In the genomic region with DNA sequence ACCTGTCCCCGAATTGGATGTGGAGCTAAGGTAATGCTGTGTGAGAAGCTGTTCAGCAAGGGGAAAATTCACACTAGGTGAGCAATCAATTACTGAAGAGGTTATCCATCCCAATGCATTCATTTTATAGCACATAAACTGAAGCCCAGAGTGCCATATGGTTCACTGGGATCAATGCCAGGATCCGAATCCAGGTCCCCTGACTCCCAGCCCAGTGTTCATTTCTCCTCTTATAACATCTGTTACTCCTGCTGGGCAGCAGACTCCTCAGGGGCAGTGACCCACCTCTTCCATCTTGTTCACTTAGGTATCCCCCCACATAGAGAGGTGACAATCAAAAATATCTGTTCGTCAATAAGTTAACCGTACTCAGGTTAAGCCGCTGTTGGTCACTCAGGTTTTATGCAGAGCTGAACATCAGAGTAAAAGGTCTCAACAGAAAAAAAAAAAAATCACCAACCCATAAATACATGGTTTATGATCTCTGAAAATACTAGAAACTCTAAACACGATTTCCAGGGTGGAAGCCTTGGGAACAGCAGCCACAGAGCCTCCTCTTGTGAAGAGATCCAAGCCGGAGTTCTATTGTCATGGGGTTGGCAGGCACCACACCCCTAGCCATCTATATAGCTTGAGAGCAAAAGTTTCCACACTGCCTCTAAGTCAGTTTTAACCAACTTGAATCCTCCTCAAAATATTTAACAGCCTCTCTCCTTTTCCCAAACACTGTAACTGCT, we compare ENCODE assay signal across 14 cellular contexts. TPM values are rescaled to one million over a fixed set of nuclear protein-coding genes. Genes with fewer than 3 reads are reported as not detected.
DNase-seq lines count a peak whose midpoint lies in the region; ATAC-seq and TF ChIP-seq lines count a peak whose summit lies in the region.
"Had no signal": no experiment of that assay in that cellular context is flagged by ENCODE, and none has a peak within 500 bp of the region (broad histone marks: within the 10 kb centered on the region; RNA-seq: fewer than 3 reads in every experiment).

No MANE protein-coding gene starts in this region.

- POLR2A ChIA-PET in WTC11 (lab: Charles Lee), result no interaction called here

- peak overlapping the region in 3 of 7 experiments; percentile 5 to 18 (median 5) for H3K4me3 ChIP-seq in skin epidermis
- H3K4me3 ChIP-seq: right lobe of liver had no signal

- no peaks in the 10 kb centered on the region for H3K36me3 Mint-ChIP-seq in HFFc6 (ENCODE audit: low read depth)
- H3K36me3 Mint-ChIP-seq in WTC11, result no peaks in the 10 kb centered on the region
- H3K36me3 Mint-ChIP-seq in progenitor cell of endocrine pancreas (ENCODE audit: insufficient read depth), result no peaks in the 10 kb centered on the region
- H3K36me3 Mint-ChIP-seq: activated naive CD4-positive, alpha-beta T cell treated with anti-CD3 and anti-CD28 coated beads, Interleukin-2, amount 50 U/mL, for 24 hours; CD4-positive, alpha-beta memory T cell had no signal

- H3K27me3 Mint-ChIP-seq in HFFc6 (ENCODE audit: insufficient read depth) (peaks cover 4% of the 10 kb centered on the region), WTC11 (ENCODE audit: low read depth) (no peaks in the 10 kb centered on the region), progenitor cell of endocrine pancreas (peaks cover 3% of the 10 kb centered on the region)
- H3K27me3 Mint-ChIP-seq: CD4-positive, alpha-beta memory T cell; dendritic cell treated with granulocyte-macrophage colony-stimulating factor and Interleukin-4, amounts not matched to agents 40 ng/mL and 50 ng/mL, for 4 days had no signal

- TF ChIP-seq CTCF in HFFc6 (IDR thresholded peaks at IDR 0.05) (no peak), WTC11 (IDR thresholded peaks at IDR 0.05) (no peak), progenitor cell of endocrine pancreas (IDR thresholded peaks at IDR 0.05; ENCODE audit: unreplicated experiment) (no peak)

- intact Hi-C loops in left cardiac atrium (cut with DNase I), result no loop called here

- CTCF ChIA-PET in WTC11 (lab: Charles Lee), result interaction anchor here (1.8 kb wide), 1 partner anchor 49 kb away, joined by 4 read pairs; no protein-coding TSS in a partner anchor

- H3K9me3 Mint-ChIP-seq in HFFc6, result no peaks in the 10 kb centered on the region; the same call in 1 of the 2 replicates
- peaks cover 16% of the 10 kb centered on the region for H3K9me3 Mint-ChIP-seq in WTC11
- no peaks in the 10 kb centered on the region for H3K9me3 Mint-ChIP-seq in progenitor cell of endocrine pancreas (ENCODE audit: low read depth)
- H3K9me3 Mint-ChIP-seq: activated naive CD4-positive, alpha-beta T cell treated with anti-CD3 and anti-CD28 coated beads, Interleukin-2, amount 50 U/mL, for 24 hours had no signal

- H3K27ac ChIP-seq in skin epidermis, result peak overlapping the region in 14 of 21 experiments; percentile 2 to 73 (median 44)
- H3K27ac ChIP-seq: right lobe of liver had no signal

- peak overlapping the region; percentile 82 for H3K27ac Mint-ChIP-seq in HFFc6
- H3K27ac Mint-ChIP-seq in WTC11, result peak overlapping the region; percentile 42; the same call in 1 of the 2 replicates
- no peak overlapping the region for H3K27ac Mint-ChIP-seq in progenitor cell of endocrine pancreas
- H3K27ac Mint-ChIP-seq: activated naive CD4-positive, alpha-beta T cell treated with anti-CD3 and anti-CD28 coated beads, Interleukin-2, amount 50 U/mL, for 24 hours; CD4-positive, alpha-beta memory T cell; dendritic cell treated with granulocyte-macrophage colony-stimulating factor and Interleukin-4, amounts not matched to agents 40 ng/mL and 50 ng/mL, for 4 days had no signal

- no peak for DNase-seq in HFFc6
- no peak for DNase-seq in WTC11 (ENCODE audit: low spot score)
- no peak for DNase-seq in left cardiac atrium
- DNase-seq in stimulated activated CD4-positive, alpha-beta T cell treated with anti-CD3 and anti-CD28 coated beads, Interleukin-4, amount 100 ng/mL, for 4 hours, result no peak
- DNase-seq in activated CD4-positive, CD25-positive, alpha-beta regulatory T cell (lab: John Stamatoyannopoulos, UW), result no peak
- no peak for DNase-seq in progenitor cell of endocrine pancreas (ENCODE audit: low spot score, unreplicated experiment)
- DNase-seq: CD4-positive, alpha-beta memory T cell; GF-D8; kidney; right lobe of liver had no signal

- H3K4me1 Mint-ChIP-seq in HFFc6 (ENCODE audit: low read depth) (peaks cover 33% of the 10 kb centered on the region), WTC11 (peaks cover 8% of the 10 kb centered on the region), progenitor cell of endocrine pancreas (ENCODE audit: low read depth) (no peaks in the 10 kb centered on the region)
- H3K4me1 Mint-ChIP-seq: activated naive CD4-positive, alpha-beta T cell treated with anti-CD3 and anti-CD28 coated beads, Interleukin-2, amount 50 U/mL, for 24 hours; CD4-positive, alpha-beta memory T cell had no signal

- ATAC-seq in WTC11 (no peak), left cardiac atrium (peak; percentile 35 to 64), GM18873 (IDR thresholded peaks at IDR 0.05; ENCODE audit: low FRiP score, unreplicated experiment) (no peak)
- ATAC-seq: right lobe of liver had no signal

- H3K4me3 Mint-ChIP-seq in HFFc6 (peak overlapping the region; percentile 71), WTC11 (no peak overlapping the region), progenitor cell of endocrine pancreas (ENCODE audit: low read depth) (no peak overlapping the region)
- H3K4me3 Mint-ChIP-seq: activated naive CD4-positive, alpha-beta T cell treated with anti-CD3 and anti-CD28 coated beads, Interleukin-2, amount 50 U/mL, for 24 hours; CD4-positive, alpha-beta memory T cell; dendritic cell treated with granulocyte-macrophage colony-stimulating factor and Interleukin-4, amounts not matched to agents 40 ng/mL and 50 ng/mL, for 4 days had no signal

TF ChIP-seq in WTC11, 78 proteins besides CTCF, POLR2A, EP300 and RAD21:
- TF ChIP-seq ZNF671 (CRISPR knock-in tag; IDR thresholded peaks at IDR 0.05), result no peak
- TF ChIP-seq NR3C1 (CRISPR knock-in tag; conservative IDR thresholded peaks at IDR 0.05; ENCODE audit: low read depth), result no peak
- TF ChIP-seq, protein P1, sequence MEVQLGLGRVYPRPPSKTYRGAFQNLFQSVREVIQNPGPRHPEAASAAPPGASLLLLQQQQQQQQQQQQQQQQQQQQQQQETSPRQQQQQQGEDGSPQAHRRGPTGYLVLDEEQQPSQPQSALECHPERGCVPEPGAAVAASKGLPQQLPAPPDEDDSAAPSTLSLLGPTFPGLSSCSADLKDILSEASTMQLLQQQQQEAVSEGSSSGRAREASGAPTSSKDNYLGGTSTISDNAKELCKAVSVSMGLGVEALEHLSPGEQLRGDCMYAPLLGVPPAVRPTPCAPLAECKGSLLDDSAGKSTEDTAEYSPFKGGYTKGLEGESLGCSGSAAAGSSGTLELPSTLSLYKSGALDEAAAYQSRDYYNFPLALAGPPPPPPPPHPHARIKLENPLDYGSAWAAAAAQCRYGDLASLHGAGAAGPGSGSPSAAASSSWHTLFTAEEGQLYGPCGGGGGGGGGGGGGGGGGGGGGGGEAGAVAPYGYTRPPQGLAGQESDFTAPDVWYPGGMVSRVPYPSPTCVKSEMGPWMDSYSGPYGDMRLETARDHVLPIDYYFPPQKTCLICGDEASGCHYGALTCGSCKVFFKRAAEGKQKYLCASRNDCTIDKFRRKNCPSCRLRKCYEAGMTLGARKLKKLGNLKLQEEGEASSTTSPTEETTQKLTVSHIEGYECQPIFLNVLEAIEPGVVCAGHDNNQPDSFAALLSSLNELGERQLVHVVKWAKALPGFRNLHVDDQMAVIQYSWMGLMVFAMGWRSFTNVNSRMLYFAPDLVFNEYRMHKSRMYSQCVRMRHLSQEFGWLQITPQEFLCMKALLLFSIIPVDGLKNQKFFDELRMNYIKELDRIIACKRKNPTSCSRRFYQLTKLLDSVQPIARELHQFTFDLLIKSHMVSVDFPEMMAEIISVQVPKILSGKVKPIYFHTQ (CRISPR knock-in tag; IDR thresholded peaks at IDR 0.05), result no peak
- TF ChIP-seq, protein P2, sequence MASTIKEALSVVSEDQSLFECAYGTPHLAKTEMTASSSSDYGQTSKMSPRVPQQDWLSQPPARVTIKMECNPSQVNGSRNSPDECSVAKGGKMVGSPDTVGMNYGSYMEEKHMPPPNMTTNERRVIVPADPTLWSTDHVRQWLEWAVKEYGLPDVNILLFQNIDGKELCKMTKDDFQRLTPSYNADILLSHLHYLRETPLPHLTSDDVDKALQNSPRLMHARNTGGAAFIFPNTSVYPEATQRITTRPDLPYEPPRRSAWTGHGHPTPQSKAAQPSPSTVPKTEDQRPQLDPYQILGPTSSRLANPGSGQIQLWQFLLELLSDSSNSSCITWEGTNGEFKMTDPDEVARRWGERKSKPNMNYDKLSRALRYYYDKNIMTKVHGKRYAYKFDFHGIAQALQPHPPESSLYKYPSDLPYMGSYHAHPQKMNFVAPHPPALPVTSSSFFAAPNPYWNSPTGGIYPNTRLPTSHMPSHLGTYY (CRISPR knock-in tag; IDR thresholded peaks at IDR 0.05), result no peak
- no peak for TF ChIP-seq JUN (CRISPR knock-in tag; IDR thresholded peaks at IDR 0.05)
- no peak for TF ChIP-seq ZNF219 (CRISPR knock-in tag; IDR thresholded peaks at IDR 0.05; ENCODE audit: borderline replicate concordance)
- TF ChIP-seq, protein P3, sequence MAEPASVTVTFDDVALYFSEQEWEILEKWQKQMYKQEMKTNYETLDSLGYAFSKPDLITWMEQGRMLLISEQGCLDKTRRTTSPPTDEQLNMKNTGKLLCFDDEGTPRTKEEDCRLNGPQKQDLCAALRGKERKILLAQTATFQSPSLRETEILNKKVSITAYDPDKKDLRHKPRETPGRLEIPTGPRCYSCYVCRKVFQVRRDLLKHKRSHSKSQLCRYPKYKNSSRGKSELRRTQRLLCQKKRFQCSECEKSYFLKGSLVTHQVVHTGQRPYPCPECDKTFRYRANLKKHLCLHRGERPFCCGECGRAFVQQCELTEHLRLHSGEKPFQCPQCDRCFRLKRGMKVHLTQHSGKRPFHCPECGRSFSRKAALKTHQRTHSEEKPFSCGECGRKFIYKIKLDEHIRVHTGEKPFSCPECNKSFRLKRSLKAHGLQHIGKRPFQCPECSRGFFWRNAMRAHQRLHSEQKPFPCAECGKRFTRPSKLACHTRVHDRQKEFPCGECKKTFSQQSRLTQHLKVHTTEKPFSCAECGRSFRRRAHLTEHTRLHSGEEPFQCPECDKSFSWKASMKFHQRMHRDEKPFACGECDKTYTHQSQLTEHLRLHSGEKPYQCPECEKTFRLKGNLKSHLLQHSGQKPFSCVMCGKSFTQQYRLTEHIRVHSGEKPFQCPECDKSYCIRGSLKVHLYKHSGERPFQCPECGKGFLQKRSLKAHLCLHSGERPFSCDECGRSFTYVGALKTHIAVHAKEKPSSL (CRISPR knock-in tag; conservative IDR thresholded peaks at IDR 0.05), result no peak

RNA-seq across cellular contexts. Expression of a gene that starts 13.4 kb away (rescaled TPM):
- total RNA-seq in HFFc6 (2021; fragmentation: NEBNext Ultra II Directional; extraction: Animal tissue kit (Norgen Biotek cat#: 25700)), result 1 to 10 TPM; 1.7 to 3.2 (median 2.0) TPM
- total RNA-seq in WTC11 (2021) (0.90 to 1.7 TPM (median 0.92 TPM) in 3 replicates), left cardiac atrium (1 to 10 TPM; 2.1 to 2.2 TPM), progenitor cell of endocrine pancreas (0.67 and 1.5 TPM in 2 replicates)
- total RNA-seq: CD4-positive, alpha-beta memory T cell had no signal

Comparison
In these comparisons a context has a peak if more than half of its experiments do, and no peak if none do; other contexts are left out.
1. ATAC-seq: peak in left cardiac atrium (2 of 2); none in WTC11 (single experiment) and GM18873 (single experiment).